28 cellular contexts compared by ENCODE assay signal in genomic region chr14:64956697-64957412, GRCh38. TPM values are rescaled to one million over a fixed set of nuclear protein-coding genes. Genes with fewer than 3 reads are reported as not detected.
DNase-seq lines count a peak whose midpoint lies in the region; TF ChIP-seq lines count a peak whose summit lies in the region.
"Had no signal": no experiment of that assay in that cellular context is flagged by ENCODE, and none has a peak within 500 bp of the region (broad histone marks: within the 10 kb centered on the region; RNA-seq: fewer than 3 reads in every experiment).

No MANE protein-coding gene starts in this region.

- peak overlapping the region; percentile 22 for H3K27ac Mint-ChIP-seq in activated CD4-positive, alpha-beta T cell treated with anti-CD3 and anti-CD28 coated beads, Interleukin-2, amount 10 ng/mL, durations not matched to agents 7 days and 5 days
- H3K27ac Mint-ChIP-seq: CD14-positive monocyte; CD8-positive, alpha-beta memory T cell; HFFc6; IgD-negative memory B cell had no signal

- no peaks in the 10 kb centered on the region for H3K36me3 Mint-ChIP-seq in activated CD4-positive, alpha-beta T cell treated with anti-CD3 and anti-CD28 coated beads, Interleukin-2, amount 10 ng/mL, durations not matched to agents 7 days and 5 days (ENCODE audit: low read depth)

- WGBS in suprapubic skin = 74% methylated on average over 8 of the region's 8 CpGs
- 88 to 95% methylated on average over 3 to 8 of the region's 8 CpGs for WGBS in transverse colon (ENCODE audit: low coverage in 1 of 2), 2 donors

- H3K9me3 ChIP-seq in suprapubic skin (no peaks in the 10 kb centered on the region), transverse colon (no peaks in the 10 kb centered on the region)
- H3K9me3 ChIP-seq: BE2C, HAP-1, SK-N-SH had no signal

- no peak for TF ChIP-seq POLR2A in suprapubic skin (IDR thresholded peaks at IDR 0.05)
- no peak for TF ChIP-seq POLR2A in transverse colon (IDR thresholded peaks at IDR 0.05)

- no peak overlapping the region for H3K4me3 Mint-ChIP-seq in activated CD4-positive, alpha-beta T cell treated with anti-CD3 and anti-CD28 coated beads, Interleukin-2, amount 10 ng/mL, durations not matched to agents 7 days and 5 days
- H3K4me3 Mint-ChIP-seq: CD8-positive, alpha-beta memory T cell; HFFc6; IgD-negative memory B cell had no signal

- DNase-seq in activated CD4-positive, alpha-beta T cell treated with anti-CD3 and anti-CD28 coated beads, Interleukin-2, amount 10 ng/mL, durations not matched to agents 7 days and 5 days = no peak
- DNase-seq in activated CD4-positive, alpha-beta T cell treated with anti-CD3 and anti-CD28 coated beads, Interleukin-2, amount 50 U/mL, for 4 hours = no peak
- DNase-seq in dorsolateral prefrontal cortex (peak in 2 of 10 donors; percentile 23 to 30), mesenteric fat pad (ENCODE audit: low spot score) (peak; percentile 5), suprapubic skin (ENCODE audit: low spot score in 2 of 2) (peak; percentile 34 to 38), NOMO-1 (lab: John Stamatoyannopoulos, UW; ENCODE audit: unreplicated experiment in 2 of 2) (no peak), transverse colon (no peak)
- DNase-seq in activated effector memory CD4-positive, alpha-beta T cell treated with Interleukin-2 at 50 U/mL for 16 hours = no peak
- DNase-seq: BE2C, Calu3, DMS79 treated with DMSO at 0.1 percent for 48 hours, GF-D8, HFFc6, NCI-H1048, NCI-H1417, NCI-H1694, NCI-H2029 treated with DMSO at 0.1 percent for 48 hours, NCI-H2227 treated with DMSO at 0.1 percent for 48 hours, NCI-H526 treated with DMSO at 0.1 percent for 48 hours, SIG-M5, SK-N-SH had no signal

- intact Hi-C loops in dorsolateral prefrontal cortex (cut with DNase I) (no loop called here), transverse colon (cut with DNase I; ENCODE audit: low total_unique reads) (no loop called here)

- no peaks in the 10 kb centered on the region for H3K27me3 Mint-ChIP-seq in activated CD4-positive, alpha-beta T cell treated with anti-CD3 and anti-CD28 coated beads, Interleukin-2, amount 10 ng/mL, durations not matched to agents 7 days and 5 days
- H3K27me3 Mint-ChIP-seq: CD8-positive, alpha-beta memory T cell; IgD-negative memory B cell had no signal

- H3K36me3 ChIP-seq in suprapubic skin (no peaks in the 10 kb centered on the region), transverse colon (no peaks in the 10 kb centered on the region)
- H3K36me3 ChIP-seq: BE2C had no signal

- H3K27ac ChIP-seq in dorsolateral prefrontal cortex (peak overlapping the region in 35 of 59 donors; percentile 1 to 90 (median 64)), suprapubic skin (no peak overlapping the region), transverse colon (no peak overlapping the region)
- H3K27ac ChIP-seq: 22Rv1, KMS-11 had no signal

- POLR2A ChIA-PET in activated CD4-positive, alpha-beta T cell treated with anti-CD3 and anti-CD28 coated beads, Interleukin-2, amount 10 ng/mL, durations not matched to agents 7 days and 5 days (lab: Charles Lee) = no interaction called here

- H3K4me3 ChIP-seq in dorsolateral prefrontal cortex (no peak overlapping the region), suprapubic skin (no peak overlapping the region), transverse colon (no peak overlapping the region)
- H3K4me3 ChIP-seq: HAP-1 had no signal

- in situ Hi-C loops in transverse colon (cut with MboI; ENCODE audit: low pct_ligation_motif_present in 1 of 4, low pct_unique_long_range_greater_than_20kb in 1 of 4, low sequenced_read_pairs in 3 of 4) = no loop called here

- peaks cover 51% of the 10 kb centered on the region for H3K4me1 ChIP-seq in suprapubic skin
- no peaks in the 10 kb centered on the region for H3K4me1 ChIP-seq in transverse colon
- H3K4me1 ChIP-seq: HAP-1 had no signal

- no peaks in the 10 kb centered on the region for H3K9me3 Mint-ChIP-seq in activated CD4-positive, alpha-beta T cell treated with anti-CD3 and anti-CD28 coated beads, Interleukin-2, amount 10 ng/mL, durations not matched to agents 7 days and 5 days
- H3K9me3 Mint-ChIP-seq: CD8-positive, alpha-beta memory T cell; HFFc6; IgD-negative memory B cell had no signal

- no peak for TF ChIP-seq EP300 in suprapubic skin (IDR thresholded peaks at IDR 0.05)
- no peak for TF ChIP-seq EP300 in transverse colon (IDR thresholded peaks at IDR 0.05; ENCODE audit: low read depth)

- no peak for TF ChIP-seq CTCF in dorsolateral prefrontal cortex (IDR thresholded peaks at IDR 0.05 in 54 of 56, conservative IDR thresholded peaks at IDR 0.05 in 2 of 56; ENCODE audit: low read depth in 1 of 56, partially characterized antibody in 56 of 56)
- no peak for TF ChIP-seq CTCF in suprapubic skin (IDR thresholded peaks at IDR 0.05)
- TF ChIP-seq CTCF in transverse colon (IDR thresholded peaks at IDR 0.05) = no peak

- no peaks in the 10 kb centered on the region for H3K27me3 ChIP-seq in dorsolateral prefrontal cortex
- H3K27me3 ChIP-seq in suprapubic skin = no peaks in the 10 kb centered on the region
- H3K27me3 ChIP-seq in transverse colon = no peaks in the 10 kb centered on the region
- H3K27me3 ChIP-seq: BE2C had no signal

- CTCF ChIA-PET in activated CD4-positive, alpha-beta T cell treated with anti-CD3 and anti-CD28 coated beads, Interleukin-2, amount 10 ng/mL, durations not matched to agents 7 days and 5 days (lab: Charles Lee) = interaction anchor here (0.6 to 1.5 kb wide), 8 partner anchors 9 to 944 kb away, joined by 3 to 4 read pairs (median 3); no protein-coding TSS in a partner anchor

- H3K4me1 Mint-ChIP-seq in activated CD4-positive, alpha-beta T cell treated with anti-CD3 and anti-CD28 coated beads, Interleukin-2, amount 10 ng/mL, durations not matched to agents 7 days and 5 days = peaks cover 5% of the 10 kb centered on the region
- H3K4me1 Mint-ChIP-seq: CD14-positive monocyte had no signal

RNA-seq across cellular contexts. Expression of gene GPX2, which starts 14.3 kb away (rescaled TPM):
- total RNA-seq in activated CD4-positive, alpha-beta T cell treated with anti-CD3 and anti-CD28 coated beads, Interleukin-2, amount 10 ng/mL, durations not matched to agents 7 days and 5 days = not detected
- total RNA-seq in dorsolateral prefrontal cortex (1 to 10 TPM in 2 of 120 experiments, under 1 TPM in 6, not detected in 112; 0.39 to 1.2 (median 0.72) TPM), mesenteric fat pad (not detected), suprapubic skin (10 to 100 TPM in 3 of 4 donors, 1 to 10 TPM in 1; 10.0 to 65.0 (median 27.6) TPM), transverse colon (100 to 1,000 TPM in 3 of 4 donors, 1 to 10 TPM in 1; 7.9 to 292 (median 204) TPM)
- total RNA-seq: CD8-positive, alpha-beta memory T cell; HFFc6; NCI-H460 had no signal

RNA-seq across cellular contexts. Expression of gene RAB15, which starts 15.3 kb away (rescaled TPM):
- 1 to 10 TPM; 4.9 to 5.7 TPM for total RNA-seq in activated CD4-positive, alpha-beta T cell treated with anti-CD3 and anti-CD28 coated beads, Interleukin-2, amount 10 ng/mL, durations not matched to agents 7 days and 5 days
- total RNA-seq in dorsolateral prefrontal cortex (100 to 1,000 TPM in 21 of 120 experiments, 10 to 100 TPM in 99; 23.7 to 133 (median 83.8) TPM), mesenteric fat pad (3.2 TPM), suprapubic skin (10 to 100 TPM in 3 of 4 donors, 1 to 10 TPM in 1; 9.6 to 17.0 (median 15.1) TPM), transverse colon (10 to 100 TPM; 11.6 to 50.9 (median 19.4) TPM)

RNA-seq across cellular contexts. Expression of gene FNTB, which starts 29.8 kb away (rescaled TPM):
- 10 to 100 TPM; 16.7 to 21.4 TPM for total RNA-seq in activated CD4-positive, alpha-beta T cell treated with anti-CD3 and anti-CD28 coated beads, Interleukin-2, amount 10 ng/mL, durations not matched to agents 7 days and 5 days
- 10 to 100 TPM; 19.3 to 93.3 (median 34.4) TPM for total RNA-seq in dorsolateral prefrontal cortex
- total RNA-seq in mesenteric fat pad = 16.1 TPM
- 10 to 100 TPM; 40.6 to 44.6 (median 43.2) TPM for total RNA-seq in suprapubic skin
- 10 to 100 TPM in 3 of 4 donors, 1 to 10 TPM in 1; 6.5 to 77.2 (median 12.7) TPM for total RNA-seq in transverse colon

RNA-seq across cellular contexts. Expression of gene CHURC1, which starts 42.6 kb away (rescaled TPM):
- total RNA-seq in activated CD4-positive, alpha-beta T cell treated with anti-CD3 and anti-CD28 coated beads, Interleukin-2, amount 10 ng/mL, durations not matched to agents 7 days and 5 days = 10 to 100 TPM; 65.2 to 82.9 TPM
- total RNA-seq in dorsolateral prefrontal cortex = 10 to 100 TPM; 39.7 to 80.2 (median 55.2) TPM
- total RNA-seq in mesenteric fat pad = 53.4 TPM
- 10 to 100 TPM; 50.9 to 93.8 (median 87.7) TPM for total RNA-seq in suprapubic skin
- 100 to 1,000 TPM in 2 of 4 donors, 10 to 100 TPM in 2; 26.5 to 104 (median 78.6) TPM for total RNA-seq in transverse colon

Comparison
In these comparisons a context has a peak if more than half of its experiments do, and no peak if none do; other contexts are left out.
1. DNase-seq: peak in mesenteric fat pad (single experiment) and suprapubic skin (2 of 2); none in activated CD4-positive, alpha-beta T cell treated with anti-CD3 and anti-CD28 coated beads, Interleukin-2, amount 10 ng/mL, durations not matched to agents 7 days and 5 days (single experiment), activated CD4-positive, alpha-beta T cell treated with anti-CD3 and anti-CD28 coated beads, Interleukin-2, amount 50 U/mL, for 4 hours (0 of 2), activated effector memory CD4-positive, alpha-beta T cell treated with Interleukin-2 at 50 U/mL for 16 hours (single experiment), NOMO-1 (0 of 2) and transverse colon (single experiment).
2. H3K27ac ChIP-seq: peak in dorsolateral prefrontal cortex (35 of 59); none in suprapubic skin (single experiment) and transverse colon (0 of 4).